11 cellular contexts compared by ENCODE assay signal in genomic region chr19:4115818-4116385, GRCh38. TPM values are rescaled to one million over a fixed set of nuclear protein-coding genes. Genes with fewer than 3 reads are reported as not detected.
DNase-seq lines count a peak whose midpoint lies in the region; ATAC-seq, FAIRE-seq and TF ChIP-seq lines count a peak whose summit lies in the region.
"Had no signal": no experiment of that assay in that cellular context is flagged by ENCODE, and none has a peak within 500 bp of the region (broad histone marks: within the 10 kb centered on the region; RNA-seq: fewer than 3 reads in every experiment).

No MANE protein-coding gene starts in this region.

- peak overlapping the region; percentile 38 for H3K27ac Mint-ChIP-seq in dendritic cell treated with granulocyte-macrophage colony-stimulating factor and Interleukin-4, amounts not matched to agents 40 ng/mL and 50 ng/mL, for 4 days

- H3K4me2 ChIP-seq in HepG2 (ENCODE audit: low read depth, low read length), result no peak overlapping the region
- H3K4me2 ChIP-seq: smooth muscle cell had no signal

- no peak for TF ChIP-seq RAD21 in HepG2 (CRISPR knock-in tag; IDR thresholded peaks at IDR 0.05)

- intact Hi-C loops in HepG2 (cut with micrococcal nuclease; ENCODE audit: unreplicated experiment) (no loop called here), right lobe of liver (cut with DNase I) (no loop called here)
- intact Hi-C loops in dendritic cell treated with granulocyte-macrophage colony-stimulating factor and Interleukin-4, amounts not matched to agents 40 ng/mL and 50 ng/mL, for 4 days (cut with micrococcal nuclease), result no loop called here

- H3K9me3 ChIP-seq in HepG2 (ENCODE audit: low read length) (no peaks in the 10 kb centered on the region), right lobe of liver (no peaks in the 10 kb centered on the region)

- ATAC-seq in HepG2 (no peak), right lobe of liver (no peak), HG03520 (IDR thresholded peaks at IDR 0.05; ENCODE audit: unreplicated experiment) (peak; percentile 12), GM21390 (IDR thresholded peaks at IDR 0.05; ENCODE audit: unreplicated experiment) (no peak), HG02852 (IDR thresholded peaks at IDR 0.05; ENCODE audit: unreplicated experiment) (no peak)

- BruUV-seq in HepG2 (replicated peaks; lab: Mats Ljungman, UMichigan), result no TSS peak

- no peaks in the 10 kb centered on the region; the same call in 1 of the 2 replicates for H3K4me1 ChIP-seq in HepG2 (ENCODE audit: insufficient read depth, low read length)
- no peaks in the 10 kb centered on the region for H3K4me1 ChIP-seq in right lobe of liver

- DNase-seq in HepG2 (ENCODE audit: low spot score) (no peak), right lobe of liver (no peak), DMS53 treated with DMSO at 0.1 percent for 48 hours (lab: John Stamatoyannopoulos, UW; ENCODE audit: unreplicated experiment) (no peak), cerebellar cortex (ENCODE audit: low spot score) (no peak)
- DNase-seq: KBM-7 had no signal

- H3K36me3 ChIP-seq in HepG2 (replicated peaks in 1 of 2; ENCODE audit: control insufficient read depth in 1 of 2, insufficient read depth in 2 of 2, low read length in 2 of 2) (peaks cover 17 to 55% of the 10 kb centered on the region in 2 experiments; a peak in 4 of 5 replicates), right lobe of liver (peaks cover 0 to 25% (median 3%) of the 10 kb centered on the region in 4 donors)

- TF ChIP-seq CTCF in HepG2 (CRISPR knock-in tag; IDR thresholded peaks at IDR 0.05) (no peak), right lobe of liver (IDR thresholded peaks at IDR 0.05) (no peak)

- H3K27me3 Mint-ChIP-seq in dendritic cell treated with granulocyte-macrophage colony-stimulating factor and Interleukin-4, amounts not matched to agents 40 ng/mL and 50 ng/mL, for 4 days, result no peaks in the 10 kb centered on the region

- no peaks in the 10 kb centered on the region for H3K79me2 ChIP-seq in HepG2 (ENCODE audit: insufficient read depth, low read length)

- POLR2A ChIA-PET in HepG2 (lab: Yijun Ruan, JAX), result no interaction called here

- H3K27ac ChIP-seq in HepG2 (ENCODE audit: extremely low read length, insufficient read depth, low read length), result no peak overlapping the region
- H3K27ac ChIP-seq in right lobe of liver, result no peak overlapping the region
- H3K27ac ChIP-seq: C4-2B had no signal

- H3K4me3 ChIP-seq in HepG2 (replicated peaks in 1 of 3; ENCODE audit: insufficient read depth in 1 of 3, low read depth in 2 of 3, low read length in 3 of 3), result no peak overlapping the region
- H3K4me3 ChIP-seq in right lobe of liver, result no peak overlapping the region
- H3K4me3 ChIP-seq: smooth muscle cell had no signal

- H3K36me3 Mint-ChIP-seq in dendritic cell treated with granulocyte-macrophage colony-stimulating factor and Interleukin-4, amounts not matched to agents 40 ng/mL and 50 ng/mL, for 4 days (ENCODE audit: low read depth), result peaks cover 91% of the 10 kb centered on the region

- CTCF ChIA-PET in HepG2 (lab: Yijun Ruan, JAX; ENCODE audit: low intra/inter-chr PET ratio, low total read pairs), result no interaction called here

- 94% methylated on average over 7 of the region's 13 CpGs for WGBS in HepG2 (ENCODE audit: low lambda C conversion rate)
- 67% methylated on average over 4 of the region's 13 CpGs for WGBS in right lobe of liver (ENCODE audit: insufficient coverage, low coverage, low lambda C conversion rate, missing lambda C conversion rate)

- no peaks in the 10 kb centered on the region for H3K9me3 Mint-ChIP-seq in dendritic cell treated with granulocyte-macrophage colony-stimulating factor and Interleukin-4, amounts not matched to agents 40 ng/mL and 50 ng/mL, for 4 days

- no peak for FAIRE-seq in HepG2 (lab: Jason Lieb, UNC)

- peaks cover 24% of the 10 kb centered on the region for H3K4me1 Mint-ChIP-seq in dendritic cell treated with granulocyte-macrophage colony-stimulating factor and Interleukin-4, amounts not matched to agents 40 ng/mL and 50 ng/mL, for 4 days (ENCODE audit: low read depth)

- no peak overlapping the region for H3K9ac ChIP-seq in HepG2 (ENCODE audit: insufficient read depth, low read depth, low read length)

- in situ Hi-C loops in HepG2 (cut with HindIII; ENCODE audit: extremely low pct_ligation_motif_present, low pct_unique_long_range_greater_than_20kb), result no loop called here

- no peak overlapping the region for H3K4me3 Mint-ChIP-seq in dendritic cell treated with granulocyte-macrophage colony-stimulating factor and Interleukin-4, amounts not matched to agents 40 ng/mL and 50 ng/mL, for 4 days

- H4K20me1 ChIP-seq in HepG2 (ENCODE audit: insufficient read depth, low read length), result 0 out of 2 replicates have a peak, but pooled peaks cover 3% of the 10 kb centered on the region

- H3K27me3 ChIP-seq in HepG2 (ENCODE audit: control insufficient read depth in 1 of 2, insufficient read depth in 2 of 2, low read length in 2 of 2), result no peaks in the 10 kb centered on the region
- no peaks in the 10 kb centered on the region for H3K27me3 ChIP-seq in right lobe of liver

- TF ChIP-seq POLR2A in HepG2 (IDR thresholded peaks at IDR 0.05; ENCODE audit: insufficient read depth in 1 of 2, low read depth in 2 of 2, low read length in 2 of 2) (no peak), right lobe of liver (IDR thresholded peaks at IDR 0.05) (no peak)

- TF ChIP-seq EP300 in HepG2 (IDR thresholded peaks at IDR 0.05; ENCODE audit: low read depth in 2 of 2, low read length in 2 of 2), result no peak
- no peak for TF ChIP-seq EP300 in HepG2 (CRISPR knock-in tag; IDR thresholded peaks at IDR 0.05; ENCODE audit: borderline replicate concordance)

- H2AFZ ChIP-seq in HepG2 (ENCODE audit: low read length), result no peak overlapping the region

RNA-seq across cellular contexts. Expression of gene MAP2K2, which starts 8.0 kb away (rescaled TPM):
- total RNA-seq in HepG2 (2016; rRNA removed; fragmentation: Illumina TruSeq; extraction: Trizol) (72.2 and 80.9 TPM in 2 replicates), right lobe of liver (10 to 100 TPM; 50.2 to 75.7 (median 59.8) TPM)
- total RNA-seq in HepG2 (2016; cell fraction: cytosol; rRNA removed; fragmentation: Illumina TruSeq; extraction: Trizol; ENCODE audit: low read depth), result 141 and 153 TPM in 2 replicates
- total RNA-seq in HepG2 (2016; cell fraction: insoluble cytoplasmic fraction; rRNA removed; fragmentation: Illumina TruSeq; extraction: Trizol), result 63.3 and 84.3 TPM in 2 replicates
- 168 and 190 TPM in 2 replicates for total RNA-seq in HepG2 (2016; cell fraction: membrane; rRNA removed; fragmentation: Illumina TruSeq; extraction: Trizol)
- 40.1 and 53.8 TPM in 2 replicates for total RNA-seq in HepG2 (2016; cell fraction: nucleus; rRNA removed; fragmentation: Illumina TruSeq; extraction: Trizol)
- 70.3 and 88.1 TPM in 2 replicates for polyA plus RNA-seq in HepG2 (2011; rRNA removed)
- 63.3 and 103 TPM in 2 replicates for polyA plus RNA-seq in HepG2 (2011; cell fraction: cytosol; rRNA removed)
- 96.2 and 101 TPM in 2 replicates for polyA plus RNA-seq in HepG2 (2011; cell fraction: nucleus; rRNA removed)
- polyA plus RNA-seq in HepG2 (2012), result 73.5 and 112 TPM in 2 replicates
- polyA plus RNA-seq in HepG2 (2016; cell fraction: cytosol; fragmentation: Illumina TruSeq; extraction: Trizol; ENCODE audit: low read depth), result 205 and 223 TPM in 2 replicates
- 99.4 and 124 TPM in 2 replicates for polyA plus RNA-seq in HepG2 (2016; cell fraction: insoluble cytoplasmic fraction; fragmentation: Illumina TruSeq; extraction: Trizol; ENCODE audit: low read depth)
- polyA plus RNA-seq in HepG2 (2016; cell fraction: membrane; fragmentation: Illumina TruSeq; extraction: Trizol; ENCODE audit: low read depth), result 271 and 285 TPM in 2 replicates
- polyA plus RNA-seq in HepG2 (2016; cell fraction: nucleus; fragmentation: Illumina TruSeq; extraction: Trizol; ENCODE audit: insufficient read depth, low read depth), result 113 and 116 TPM in 2 replicates
- polyA minus RNA-seq in HepG2 (2011; rRNA and poly(A)+ RNA removed; ENCODE audit: low replicate concordance), result 82.8 and 120 TPM in 2 replicates
- polyA minus RNA-seq in HepG2 (2011; cell fraction: cytosol; rRNA and poly(A)+ RNA removed), result 55.4 and 61.2 TPM in 2 replicates
- polyA minus RNA-seq in HepG2 (2011; cell fraction: nucleus; rRNA and poly(A)+ RNA removed), result 25.8 and 27.8 TPM in 2 replicates

RNA-seq across cellular contexts. Expression of gene CREB3L3, which starts 37.5 kb away (rescaled TPM):
- total RNA-seq in HepG2 (2016; rRNA removed; fragmentation: Illumina TruSeq; extraction: Trizol) (3.8 and 4.5 TPM in 2 replicates), right lobe of liver (100 to 1,000 TPM in 4 of 6 experiments, 10 to 100 TPM in 2; 50.5 to 368 (median 199) TPM)
- total RNA-seq in HepG2 (2016; cell fraction: cytosol; rRNA removed; fragmentation: Illumina TruSeq; extraction: Trizol; ENCODE audit: low read depth), result 0.61 and 1.3 TPM in 2 replicates
- total RNA-seq in HepG2 (2016; cell fraction: insoluble cytoplasmic fraction; rRNA removed; fragmentation: Illumina TruSeq; extraction: Trizol), result 2.7 and 4.7 TPM in 2 replicates
- 1.9 and 2.1 TPM in 2 replicates for total RNA-seq in HepG2 (2016; cell fraction: membrane; rRNA removed; fragmentation: Illumina TruSeq; extraction: Trizol)
- total RNA-seq in HepG2 (2016; cell fraction: nucleus; rRNA removed; fragmentation: Illumina TruSeq; extraction: Trizol), result 5.9 and 7.0 TPM in 2 replicates
- 3.8 and 7.0 TPM in 2 replicates for polyA plus RNA-seq in HepG2 (2011; rRNA removed)
- 3.1 and 5.0 TPM in 2 replicates for polyA plus RNA-seq in HepG2 (2011; cell fraction: cytosol; rRNA removed)
- polyA plus RNA-seq in HepG2 (2011; cell fraction: nucleus; rRNA removed), result 7.4 and 9.2 TPM in 2 replicates
- polyA plus RNA-seq in HepG2 (2012), result 13.4 and 16.9 TPM in 2 replicates
- 2.1 and 2.2 TPM in 2 replicates for polyA plus RNA-seq in HepG2 (2016; cell fraction: cytosol; fragmentation: Illumina TruSeq; extraction: Trizol; ENCODE audit: low read depth)
- 11.1 and 13.5 TPM in 2 replicates for polyA plus RNA-seq in HepG2 (2016; cell fraction: insoluble cytoplasmic fraction; fragmentation: Illumina TruSeq; extraction: Trizol; ENCODE audit: low read depth)
- 4.0 and 5.2 TPM in 2 replicates for polyA plus RNA-seq in HepG2 (2016; cell fraction: membrane; fragmentation: Illumina TruSeq; extraction: Trizol; ENCODE audit: low read depth)
- 28.4 and 29.8 TPM in 2 replicates for polyA plus RNA-seq in HepG2 (2016; cell fraction: nucleus; fragmentation: Illumina TruSeq; extraction: Trizol; ENCODE audit: insufficient read depth, low read depth)
- polyA minus RNA-seq in HepG2 (2011; rRNA and poly(A)+ RNA removed; ENCODE audit: low replicate concordance), result 0.09 and 2.9 TPM in 2 replicates
- 1.7 and 3.2 TPM in 2 replicates for polyA minus RNA-seq in HepG2 (2011; cell fraction: cytosol; rRNA and poly(A)+ RNA removed)
- 2.1 and 2.6 TPM in 2 replicates for polyA minus RNA-seq in HepG2 (2011; cell fraction: nucleus; rRNA and poly(A)+ RNA removed)
- total RNA-seq: smooth muscle cell had no signal
- polyA plus RNA-seq: smooth muscle cell had no signal

RNA-seq across cellular contexts. Expression of gene ZBTB7A, which starts 49.2 kb away (rescaled TPM):
- total RNA-seq in HepG2 (2016; rRNA removed; fragmentation: Illumina TruSeq; extraction: Trizol) (3.5 and 3.6 TPM in 2 replicates), right lobe of liver (10 to 100 TPM; 19.0 to 38.5 (median 27.7) TPM)
- total RNA-seq in HepG2 (2016; cell fraction: cytosol; rRNA removed; fragmentation: Illumina TruSeq; extraction: Trizol; ENCODE audit: low read depth), result 1.8 TPM in 2 replicates
- 2.7 and 3.2 TPM in 2 replicates for total RNA-seq in HepG2 (2016; cell fraction: insoluble cytoplasmic fraction; rRNA removed; fragmentation: Illumina TruSeq; extraction: Trizol)
- total RNA-seq in HepG2 (2016; cell fraction: membrane; rRNA removed; fragmentation: Illumina TruSeq; extraction: Trizol), result 3.7 and 4.3 TPM in 2 replicates
- 3.0 and 3.1 TPM in 2 replicates for total RNA-seq in HepG2 (2016; cell fraction: nucleus; rRNA removed; fragmentation: Illumina TruSeq; extraction: Trizol)
- polyA plus RNA-seq in HepG2 (2011; rRNA removed), result 4.0 and 5.5 TPM in 2 replicates
- polyA plus RNA-seq in HepG2 (2011; cell fraction: cytosol; rRNA removed), result 2.9 and 4.8 TPM in 2 replicates
- polyA plus RNA-seq in HepG2 (2011; cell fraction: nucleus; rRNA removed), result 23.5 and 34.3 TPM in 2 replicates
- polyA plus RNA-seq in HepG2 (2012), result 4.7 and 6.0 TPM in 2 replicates
- 0.96 and 1.2 TPM in 2 replicates for polyA plus RNA-seq in HepG2 (2016; cell fraction: cytosol; fragmentation: Illumina TruSeq; extraction: Trizol; ENCODE audit: low read depth)
- polyA plus RNA-seq in HepG2 (2016; cell fraction: insoluble cytoplasmic fraction; fragmentation: Illumina TruSeq; extraction: Trizol; ENCODE audit: low read depth), result 4.5 and 4.8 TPM in 2 replicates
- 2.7 and 3.0 TPM in 2 replicates for polyA plus RNA-seq in HepG2 (2016; cell fraction: membrane; fragmentation: Illumina TruSeq; extraction: Trizol; ENCODE audit: low read depth)
- polyA plus RNA-seq in HepG2 (2016; cell fraction: nucleus; fragmentation: Illumina TruSeq; extraction: Trizol; ENCODE audit: insufficient read depth, low read depth), result 9.7 and 9.9 TPM in 2 replicates
- polyA minus RNA-seq in HepG2 (2011; rRNA and poly(A)+ RNA removed; ENCODE audit: low replicate concordance), result 4.3 and 12.1 TPM in 2 replicates
- polyA minus RNA-seq in HepG2 (2011; cell fraction: cytosol; rRNA and poly(A)+ RNA removed), result 9.4 and 10.5 TPM in 2 replicates
- 5.0 and 5.4 TPM in 2 replicates for polyA minus RNA-seq in HepG2 (2011; cell fraction: nucleus; rRNA and poly(A)+ RNA removed)

Comparison
In these comparisons a context has a peak if more than half of its experiments do, and no peak if none do; other contexts are left out.
1. RNA of gene CREB3L3, which starts 37.5 kb away (total RNA-seq): 50.5 to 368 TPM in right lobe of liver; 0.61 to 7.0 TPM in HepG2; every median in the first group is over 4 times any median in the second.